2 cellular contexts compared by ENCODE assay signal in genomic region chr13:109180905-109181425, GRCh38.
TF ChIP-seq lines count a peak whose summit lies in the region.

No MANE protein-coding gene starts in this region.

TF ChIP-seq in HepG2, 621 proteins besides CTCF, POLR2A, EP300 and RAD21:
- no peak for TF ChIP-seq TOPORS (CRISPR knock-in tag; IDR thresholded peaks at IDR 0.05)
- no peak for TF ChIP-seq KMT2B (CRISPR knock-in tag; IDR thresholded peaks at IDR 0.05)
- TF ChIP-seq IRF9 (CRISPR knock-in tag; IDR thresholded peaks at IDR 0.05; ENCODE audit: borderline replicate concordance), result no peak
- TF ChIP-seq PAF1 (CRISPR knock-in tag; IDR thresholded peaks at IDR 0.05), result no peak
- no peak for TF ChIP-seq ZNF510 (CRISPR knock-in tag; IDR thresholded peaks at IDR 0.05; ENCODE audit: low read depth)
- no peak for TF ChIP-seq TFAP4 (IDR thresholded peaks at IDR 0.05; ENCODE audit: borderline replicate concordance, low read depth)
- no peak for TF ChIP-seq KDM5A (IDR thresholded peaks at IDR 0.05; ENCODE audit: borderline replicate concordance, low read length)
- TF ChIP-seq MED13 (CRISPR knock-in tag; IDR thresholded peaks at IDR 0.05), result no peak
- TF ChIP-seq SMAD9 (CRISPR knock-in tag; IDR thresholded peaks at IDR 0.05), result no peak
- TF ChIP-seq TCF7 (IDR thresholded peaks at IDR 0.05; ENCODE audit: low read depth), result no peak

TF ChIP-seq in GM12878, 131 proteins besides CTCF, POLR2A, EP300 and RAD21:
- TF ChIP-seq PRDM15 (CRISPR knock-in tag; IDR thresholded peaks at IDR 0.05) (no peak), BHLHE40 (IDR thresholded peaks at IDR 0.05; ENCODE audit: borderline replicate concordance in 1 of 2, low read depth in 2 of 2, low read length in 1 of 2) (peak; percentile 40 to 50; a peak in 1 of 4 replicates)
